2 cellular contexts compared by ENCODE assay signal in the genomic region with DNA sequence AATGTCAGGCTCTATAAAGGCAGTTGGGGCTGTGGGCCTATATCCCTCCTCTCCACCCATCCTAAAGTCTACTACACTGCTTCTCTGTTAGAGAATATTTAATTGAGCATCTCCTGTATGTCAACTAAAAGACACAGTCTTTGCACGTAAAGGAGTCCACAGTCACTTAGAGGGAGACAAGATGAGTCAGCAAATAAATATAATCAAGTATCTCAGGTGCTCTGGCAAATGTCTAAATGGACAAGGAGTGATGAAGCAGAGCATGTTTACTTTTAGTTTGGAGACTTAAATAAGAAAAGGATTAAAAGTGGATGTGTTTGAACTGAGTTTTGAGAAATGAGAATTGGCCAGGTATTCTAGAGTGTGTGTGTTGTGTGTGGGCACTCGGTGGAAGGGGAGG.
A peak's percentile ranks its signal among the peaks of the same experiment; 100 is the strongest.
TF ChIP-seq lines count a peak whose summit lies in the region.

No MANE protein-coding gene starts in this region.

TF ChIP-seq in HepG2, 621 proteins besides CTCF, POLR2A, EP300 and RAD21:
- TF ChIP-seq NFE2L2 (IDR thresholded peaks at IDR 0.05; ENCODE audit: low read length) (peak; percentile 73), ZNF232 (CRISPR knock-in tag; IDR thresholded peaks at IDR 0.05; ENCODE audit: borderline replicate concordance) (no peak), MAFF (IDR thresholded peaks at IDR 0.05; ENCODE audit: low read depth, low read length) (peak; percentile 89), MAFK (conservative IDR thresholded peaks at IDR 0.05 in 1 of 2, IDR thresholded peaks at IDR 0.05 in 1 of 2; ENCODE audit: low read length in 2 of 2) (peak; percentile 83 to 93), GFI1 (CRISPR knock-in tag; IDR thresholded peaks at IDR 0.05; ENCODE audit: borderline replicate concordance) (no peak), ZNF431 (CRISPR knock-in tag; IDR thresholded peaks at IDR 0.05; ENCODE audit: borderline replicate concordance, low read depth) (no peak), FLYWCH1 (CRISPR knock-in tag; IDR thresholded peaks at IDR 0.05) (no peak), ZNF335 (CRISPR knock-in tag; IDR thresholded peaks at IDR 0.05) (no peak), LCORL (IDR thresholded peaks at IDR 0.05) (no peak), LCORL (CRISPR knock-in tag; IDR thresholded peaks at IDR 0.05) (no peak), ZNF644 (CRISPR knock-in tag; IDR thresholded peaks at IDR 0.05; ENCODE audit: low read depth) (no peak)
- TF ChIP-seq, protein P1, sequence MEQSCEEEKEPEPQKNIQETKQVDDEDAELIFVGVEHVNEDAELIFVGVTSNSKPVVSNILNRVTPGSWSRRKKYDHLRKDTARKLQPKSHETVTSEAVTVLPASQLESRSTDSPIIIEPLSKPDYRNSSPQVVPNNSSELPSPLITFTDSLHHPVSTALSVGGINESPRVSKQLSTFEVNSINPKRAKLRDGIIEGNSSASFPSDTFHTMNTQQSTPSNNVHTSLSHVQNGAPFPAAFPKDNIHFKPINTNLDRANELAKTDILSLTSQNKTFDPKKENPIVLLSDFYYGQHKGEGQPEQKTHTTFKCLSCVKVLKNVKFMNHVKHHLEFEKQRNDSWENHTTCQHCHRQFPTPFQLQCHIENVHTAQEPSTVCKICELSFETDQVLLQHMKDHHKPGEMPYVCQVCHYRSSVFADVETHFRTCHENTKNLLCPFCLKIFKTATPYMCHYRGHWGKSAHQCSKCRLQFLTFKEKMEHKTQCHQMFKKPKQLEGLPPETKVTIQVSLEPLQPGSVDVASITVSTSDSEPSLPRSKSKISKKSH (CRISPR knock-in tag; IDR thresholded peaks at IDR 0.05; ENCODE audit: borderline replicate concordance), result no peak

TF ChIP-seq in IMR-90, 13 proteins besides CTCF, POLR2A, EP300 and RAD21:
- TF ChIP-seq RFX5 (IDR thresholded peaks at IDR 0.05; ENCODE audit: low read depth, low read length) (no peak), NFE2L2 (IDR thresholded peaks at IDR 0.05; ENCODE audit: low read depth, low read length) (peak; percentile 75), MAFK (IDR thresholded peaks at IDR 0.05; ENCODE audit: low read depth, low read length) (peak; percentile 89)
TF ChIP-seq in IMR-90: peak in this region for 2.
